In genomic region chrX:69015564-69016218, GRCh38 we compare ENCODE assay signal across 24 cellular contexts.
DNase-seq lines count a peak whose midpoint lies in the region; ATAC-seq and TF ChIP-seq lines count a peak whose summit lies in the region.
"Had no signal": no experiment of that assay in that cellular context is flagged by ENCODE, and none has a peak within 500 bp of the region (broad histone marks: within the 10 kb centered on the region; RNA-seq: fewer than 3 reads in every experiment).

No MANE protein-coding gene starts in this region.

- H3K27me3 ChIP-seq in mesendoderm (ENCODE audit: insufficient read depth, low read length, poor library complexity) = no peaks in the 10 kb centered on the region
- H3K27me3 ChIP-seq: colonic mucosa, Peyer's patch, SJSA1 had no signal

- no peak overlapping the region for H4K8ac ChIP-seq in mesendoderm (ENCODE audit: low read depth, low read length)

- TF ChIP-seq CTCF in fibroblast of pulmonary artery (IDR thresholded peaks at IDR 0.05; ENCODE audit: low read length, missing control alignments) (no peak), type B pancreatic cell (conservative IDR thresholded peaks at IDR 0.05) (no peak)

- peak; percentile 11 to 32 for DNase-seq in NCI-H524 (lab: John Stamatoyannopoulos, UW)
- no peak for DNase-seq in NCI-H524 treated with DMSO at 0.1 percent for 48 hours (lab: John Stamatoyannopoulos, UW)
- peak; percentile 64 for DNase-seq in fibroblast of pulmonary artery (ENCODE audit: low read depth)
- peak; percentile 49 for DNase-seq in mesenteric fat pad (ENCODE audit: low spot score)
- DNase-seq in type B pancreatic cell (ENCODE audit: extremely low spot score, unreplicated experiment) = peak; percentile 31
- DNase-seq in activated effector memory CD4-positive, alpha-beta T cell treated with Interleukin-2 at 50 U/mL for 16 hours = no peak
- no peak for DNase-seq in mesendoderm
- DNase-seq: 8988T; activated CD4-positive, alpha-beta T cell treated with anti-CD3 and anti-CD28 coated beads, Interleukin-2, amount 50 U/mL, for 4 hours; activated naive CD4-positive, alpha-beta T cell treated with anti-CD3 and anti-CD28 coated beads for 36 hours; activated T-cell treated with anti-CD3 and anti-CD28 coated beads, Interleukin-2, amount 50 U/mL, for 72 hours; CD4-positive, alpha-beta T cell; colonic mucosa; hypothalamus; Karpas-422; NCI-H187; NCI-H69; nephron progenitor cell; Peyer's patch; stimulated activated CD4-positive, alpha-beta T cell treated with anti-CD3 and anti-CD28 coated beads, Interleukin-15, amount 100 ng/mL, for 24 hours; stimulated activated naive CD8-positive, alpha-beta T cell treated with anti-CD3 and anti-CD28 coated beads, Interleukin-15, Interleukin-2, amounts not matched to agents 100 U/mL and 50 U/mL, for 24 hours had no signal

- no peak overlapping the region for H3K4me2 ChIP-seq in mesendoderm (ENCODE audit: low read length)

- H3K36me3 ChIP-seq in mesendoderm (ENCODE audit: control insufficient read depth, insufficient read depth, low read length) = no peaks in the 10 kb centered on the region
- H3K36me3 ChIP-seq: colonic mucosa, Peyer's patch, SJSA1, thoracic aorta had no signal

- no peak overlapping the region for H3K27ac ChIP-seq in mesendoderm (ENCODE audit: low read depth, low read length)
- H3K27ac ChIP-seq: colonic mucosa, Peyer's patch, SJSA1, thoracic aorta had no signal

- H3K4me3 ChIP-seq in fibroblast of pulmonary artery (replicated peaks; ENCODE audit: low read depth, low read length) = no peak overlapping the region
- no peak overlapping the region for H3K4me3 ChIP-seq in mesendoderm (ENCODE audit: low read length)
- H3K4me3 ChIP-seq: colonic mucosa, Peyer's patch, SJSA1, thoracic aorta had no signal

- no peaks in the 10 kb centered on the region for H3K9me3 Mint-ChIP-seq in type B pancreatic cell
- H3K9me3 Mint-ChIP-seq: activated T-cell treated with anti-CD3 and anti-CD28 coated beads, Interleukin-2, amount 50 U/mL, for 72 hours; CD4-positive, alpha-beta T cell had no signal

- no peak overlapping the region for H3K4ac ChIP-seq in mesendoderm (ENCODE audit: low read depth, low read length)

- H3K27me3 Mint-ChIP-seq in type B pancreatic cell = no peaks in the 10 kb centered on the region

- no peak overlapping the region for H3K4me3 Mint-ChIP-seq in type B pancreatic cell
- H3K4me3 Mint-ChIP-seq: activated naive CD4-positive, alpha-beta T cell treated with anti-CD3 and anti-CD28 coated beads for 36 hours; activated T-cell treated with anti-CD3 and anti-CD28 coated beads, Interleukin-2, amount 50 U/mL, for 72 hours; CD4-positive, alpha-beta T cell; nephron progenitor cell had no signal

- no CpG with 5 or more reads among the region's 8 CpGs for WGBS in mesendoderm (ENCODE audit: extremely low coverage, insufficient coverage, low lambda C conversion rate)

- H3K79me2 ChIP-seq in mesendoderm (ENCODE audit: control insufficient read depth, insufficient read depth, low read length) = no peaks in the 10 kb centered on the region

- no peaks in the 10 kb centered on the region for H3K36me3 Mint-ChIP-seq in type B pancreatic cell

- H4K5ac ChIP-seq in mesendoderm (ENCODE audit: low read length) = no peak overlapping the region

- no peak overlapping the region for H3K27ac Mint-ChIP-seq in type B pancreatic cell
- H3K27ac Mint-ChIP-seq: activated naive CD4-positive, alpha-beta T cell treated with anti-CD3 and anti-CD28 coated beads for 36 hours; activated T-cell treated with anti-CD3 and anti-CD28 coated beads, Interleukin-2, amount 50 U/mL, for 72 hours; CD4-positive, alpha-beta T cell; nephron progenitor cell had no signal

- H3K9ac ChIP-seq in mesendoderm (ENCODE audit: low read length) = no peak overlapping the region

- ATAC-seq in GM18520 (IDR thresholded peaks at IDR 0.05; ENCODE audit: unreplicated experiment) = no peak
- ATAC-seq: activated T-cell treated with anti-CD3 and anti-CD28 coated beads, Interleukin-2, amount 50 U/mL, for 72 hours; stimulated activated naive CD8-positive, alpha-beta T cell treated with anti-CD3 and anti-CD28 coated beads, Interleukin-15, Interleukin-2, amounts not matched to agents 100 U/mL and 50 U/mL, for 24 hours had no signal

- H3K4me1 Mint-ChIP-seq in type B pancreatic cell (ENCODE audit: unreplicated experiment) = peaks cover 11% of the 10 kb centered on the region

- no peak overlapping the region for H2BK120ac ChIP-seq in mesendoderm (ENCODE audit: low read depth, low read length)

- no peak overlapping the region for H2BK15ac ChIP-seq in mesendoderm (replicated peaks; ENCODE audit: low read depth)

- H3K56ac ChIP-seq in mesendoderm (ENCODE audit: low read length) = no peak overlapping the region

- H3K4me1 ChIP-seq in mesendoderm (ENCODE audit: control insufficient read depth, low read depth, low read length) = no peaks in the 10 kb centered on the region
- H3K4me1 ChIP-seq: colonic mucosa, Peyer's patch, SJSA1 had no signal

- H3K23ac ChIP-seq in mesendoderm (ENCODE audit: low read length) = no peak overlapping the region

- H3K18ac ChIP-seq in mesendoderm (ENCODE audit: low read length) = no peak overlapping the region

- H2BK5ac ChIP-seq in mesendoderm (ENCODE audit: low read length) = no peak overlapping the region

- no peak overlapping the region for H2AK5ac ChIP-seq in mesendoderm (ENCODE audit: low read length)

- no peaks in the 10 kb centered on the region for H3K79me1 ChIP-seq in mesendoderm (ENCODE audit: low read length)

Comparison
In these comparisons a context has a peak if more than half of its experiments do, and no peak if none do; other contexts are left out.
1. DNase-seq: peak in NCI-H524 (2 of 2), fibroblast of pulmonary artery (single experiment), mesenteric fat pad (single experiment) and type B pancreatic cell (single experiment); none in NCI-H524 treated with DMSO at 0.1 percent for 48 hours (single experiment), activated effector memory CD4-positive, alpha-beta T cell treated with Interleukin-2 at 50 U/mL for 16 hours (single experiment) and mesendoderm (single experiment).